8 cellular contexts compared by ENCODE assay signal in the genomic region with DNA sequence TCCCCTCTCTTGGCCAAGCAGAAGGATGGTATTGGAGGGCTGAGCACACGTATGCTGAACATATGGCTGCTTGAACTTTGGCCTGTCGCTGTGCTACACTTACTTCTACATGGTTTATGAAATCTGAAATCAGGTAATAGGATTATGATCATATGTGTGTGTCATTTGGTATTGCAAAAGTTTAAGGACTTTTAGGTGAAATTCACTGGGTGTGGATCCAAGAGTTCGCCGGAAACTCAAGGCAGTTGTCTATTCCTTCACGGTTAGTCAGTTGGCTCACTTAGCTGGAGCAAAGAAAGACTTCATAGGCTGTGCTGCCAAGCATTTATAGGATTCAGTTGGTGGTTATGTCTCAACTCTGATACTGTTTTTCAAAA. TPM values are rescaled to one million over a fixed set of nuclear protein-coding genes. Genes with fewer than 3 reads are reported as not detected.
DNase-seq lines count a peak whose midpoint lies in the region; ATAC-seq, FAIRE-seq and TF ChIP-seq lines count a peak whose summit lies in the region.

No MANE protein-coding gene starts in this region.

- H3K9me3 Mint-ChIP-seq in neural crest cell: no peaks in the 10 kb centered on the region

- peak overlapping the region; percentile 88 to 93 for H3K4me2 ChIP-seq in H1 (ENCODE audit: insufficient read depth in 1 of 2, low read depth in 2 of 2, low read length in 2 of 2)

- H2BK5ac ChIP-seq in H1 (ENCODE audit: low read depth, low read length): no peak overlapping the region

- H4K8ac ChIP-seq in H1 (ENCODE audit: extremely low read depth, insufficient read depth, low read length): no peak overlapping the region

- no peak overlapping the region for H3K56ac ChIP-seq in H1 (replicated peaks; ENCODE audit: insufficient read length, low read depth, low read length)

- H3K4ac ChIP-seq in H1 (replicated peaks; ENCODE audit: insufficient read length, low read depth, low read length): no peak overlapping the region

- intact Hi-C loops in left ventricle myocardium superior (cut with micrococcal nuclease): no loop called here

- no peak overlapping the region for H2BK120ac ChIP-seq in H1 (replicated peaks; ENCODE audit: low read depth, low read length)

- no peak overlapping the region for H3K14ac ChIP-seq in H1 (ENCODE audit: insufficient read length)

- no peak overlapping the region for H2BK15ac ChIP-seq in H1 (ENCODE audit: low read length)

- H4K5ac ChIP-seq in H1 (ENCODE audit: insufficient read length, low read depth, low read length): no peak overlapping the region

- H3K23ac ChIP-seq in H1 (ENCODE audit: insufficient read length): no peak overlapping the region

- ATAC-seq in left ventricle myocardium superior (no peak), HG03280 (IDR thresholded peaks at IDR 0.05; ENCODE audit: unreplicated experiment) (no peak), HG03442 (IDR thresholded peaks at IDR 0.05; ENCODE audit: unreplicated experiment) (no peak)

- H2AFZ ChIP-seq in H1 (ENCODE audit: low read length): no peak overlapping the region

- WGBS in H1 (ENCODE audit: extremely low coverage in 1 of 2, insufficient coverage in 1 of 2, insufficient read length in 1 of 2, insufficient replicate concordance in 2 of 2, low coverage in 1 of 2, low lambda C conversion rate in 2 of 2, missing lambda C conversion rate in 1 of 2), 2 experiments: 85% methylated on average over 5 of the region's 5 CpGs; no CpG with 5 or more reads in 1 of the 2 experiments

- H2AK5ac ChIP-seq in H1 (ENCODE audit: low read depth, low read length): no peak overlapping the region

- H4K20me1 ChIP-seq in H1 (replicated peaks in 1 of 2; ENCODE audit: control insufficient read depth in 1 of 2, insufficient read depth in 2 of 2, low read length in 2 of 2): peaks cover 0 to 3% of the 10 kb centered on the region in 2 experiments

- no peak overlapping the region for H2BK20ac ChIP-seq in H1 (ENCODE audit: low read length)

- H3K4me3 ChIP-seq in right atrium auricular region: peak overlapping the region; percentile 75 to 92
- H3K4me3 ChIP-seq in H1 (ENCODE audit: extremely low read depth in 1 of 4, insufficient read depth in 2 of 4, low read depth in 3 of 4, low read length in 4 of 4): peak overlapping the region; percentile 74 to 89 (median 80); a peak in 5 of 8 replicates

- POLR2A ChIA-PET in H1 (lab: Charles Lee; ENCODE audit: partially characterized antibody): interaction anchor here (2.0 kb wide), 1 partner anchor 9 kb away, joined by 6 read pairs; no protein-coding TSS in a partner anchor

- no peak for FAIRE-seq in H1 (lab: Jason Lieb, UNC)

- peaks cover 0 to 23% of the 10 kb centered on the region in 2 experiments; a peak in 2 of 4 replicates for H3K79me2 ChIP-seq in H1 (ENCODE audit: control insufficient read depth in 1 of 2, insufficient read depth in 2 of 2, low read length in 2 of 2)

- no peak for TF ChIP-seq POLR2A in H1 (IDR thresholded peaks at IDR 0.05; ENCODE audit: control extremely low read depth in 1 of 2, low read depth in 2 of 2, low read length in 2 of 2)

- H4K91ac ChIP-seq in H1 (replicated peaks; ENCODE audit: insufficient read length, low read length): no peak overlapping the region

- no peak overlapping the region for H3K27ac Mint-ChIP-seq in neural crest cell (ENCODE audit: unreplicated experiment)

- H3K9me3 ChIP-seq in right atrium auricular region: no peaks in the 10 kb centered on the region
- no peaks in the 10 kb centered on the region for H3K9me3 ChIP-seq in H1 (ENCODE audit: insufficient read depth in 2 of 2, low read depth in 1 of 2, low read length in 1 of 2)

- peaks cover 0 to 42% of the 10 kb centered on the region in 2 donors for H3K4me1 ChIP-seq in right atrium auricular region
- peaks cover 0 to 5% (median under 1%) of the 10 kb centered on the region in 4 experiments; a peak in 1 of 7 replicates for H3K4me1 ChIP-seq in H1 (replicated peaks in 1 of 4; ENCODE audit: control insufficient read depth in 3 of 4, insufficient read depth in 4 of 4, low read length in 3 of 4)

- H3K27me3 ChIP-seq in right atrium auricular region (no peaks in the 10 kb centered on the region), H1 (replicated peaks in 1 of 4; ENCODE audit: control insufficient read depth in 3 of 4, extremely low read depth in 1 of 4, insufficient read depth in 3 of 4, low read length in 3 of 4) (peaks cover 0 to 4% (median 0%) of the 10 kb centered on the region in 4 experiments; a peak in 1 of 7 replicates)

- H3K27me3 Mint-ChIP-seq in neural crest cell (ENCODE audit: low read depth): no peaks in the 10 kb centered on the region

- TF ChIP-seq CTCF in right atrium auricular region (IDR thresholded peaks at IDR 0.05) (no peak), H1 (IDR thresholded peaks at IDR 0.05; ENCODE audit: control extremely low read depth in 1 of 3, insufficient read depth in 1 of 3, low read depth in 1 of 3, low read length in 3 of 3) (no peak), neural crest cell (conservative IDR thresholded peaks at IDR 0.05) (no peak)

- no peak for TF ChIP-seq EP300 in H1 (IDR thresholded peaks at IDR 0.05; ENCODE audit: borderline replicate concordance in 1 of 2, low read depth in 2 of 2, low read length in 2 of 2)

- no peaks in the 10 kb centered on the region; the same call in none of the 2 replicates for H3K79me1 ChIP-seq in H1 (ENCODE audit: low read depth, low read length)

- H3K27ac ChIP-seq in right atrium auricular region: peak overlapping the region; percentile 93 to 98
- H3K27ac ChIP-seq in H1 (ENCODE audit: low read depth, low read length): no peak overlapping the region

- no peak for DNase-seq in right atrium auricular region (ENCODE audit: low spot score)
- DNase-seq in left ventricle myocardium superior: no peak
- peak; percentile 87 for DNase-seq in RKO (ENCODE audit: low spot score)
- DNase-seq in H1 (ENCODE audit: low read depth in 1 of 2, low spot score in 2 of 2): no peak
- DNase-seq in neural crest cell (ENCODE audit: low read depth, low spot score): no peak
- no peak for DNase-seq in NCI-H2081 (lab: John Stamatoyannopoulos, UW)

- peak overlapping the region; percentile 89 for H3K4me3 Mint-ChIP-seq in neural crest cell

- no peak for TF ChIP-seq RAD21 in H1 (IDR thresholded peaks at IDR 0.05 in 1 of 2, conservative IDR thresholded peaks at IDR 0.05 in 1 of 2; ENCODE audit: low read depth in 2 of 2, low read length in 2 of 2)

- H3K4me1 Mint-ChIP-seq in neural crest cell: peaks cover 24% of the 10 kb centered on the region

- H3K9ac ChIP-seq in H1 (replicated peaks in 1 of 4; ENCODE audit: extremely low read depth in 1 of 4, low read depth in 3 of 4, low read length in 3 of 4): peak overlapping the region in 1 of 4 experiments; percentile 28; a peak in 1 of 7 replicates

- no peak overlapping the region for H3K18ac ChIP-seq in H1 (ENCODE audit: extremely low read depth, low read length)

- peaks cover 3% of the 10 kb centered on the region for H3K36me3 Mint-ChIP-seq in neural crest cell (ENCODE audit: low read depth)

- H2BK12ac ChIP-seq in H1 (ENCODE audit: low read depth, low read length): no peak overlapping the region

- H3K36me3 ChIP-seq in right atrium auricular region (peaks cover 13% of the 10 kb centered on the region), H1 (ENCODE audit: control insufficient read depth in 2 of 4, insufficient read depth in 4 of 4, low read length in 3 of 4) (no peaks in the 10 kb centered on the region)

- CTCF ChIA-PET in H1 (lab: Charles Lee; ENCODE audit: partially characterized antibody): no interaction called here

- H3K23me2 ChIP-seq in H1 (ENCODE audit: low read depth, low read length): peaks cover 5% of the 10 kb centered on the region; the same call in 1 of the 2 replicates

TF ChIP-seq in H1, 55 proteins besides CTCF, POLR2A, EP300 and RAD21 (continues in another document):
- TF ChIP-seq ATF3 (IDR thresholded peaks at IDR 0.05; ENCODE audit: insufficient read depth, low read depth, low read length) (no peak), RFX5 (IDR thresholded peaks at IDR 0.05; ENCODE audit: borderline replicate concordance, low read depth, low read length) (no peak), NRF1 (IDR thresholded peaks at IDR 0.05; ENCODE audit: low read depth, low read length) (no peak), KDM4A (IDR thresholded peaks at IDR 0.05; ENCODE audit: low read depth, low read length, severe bottlenecking) (no peak), JUND (IDR thresholded peaks at IDR 0.05; ENCODE audit: low read length) (no peak), TCF12 (IDR thresholded peaks at IDR 0.05; ENCODE audit: low read depth, low read length) (no peak), BRCA1 (IDR thresholded peaks at IDR 0.05; ENCODE audit: low read depth, low read length) (no peak), SAP30 (IDR thresholded peaks at IDR 0.05; ENCODE audit: insufficient read depth, insufficient replicate concordance, low read length) (no peak), CBX8 (IDR thresholded peaks at IDR 0.05; ENCODE audit: borderline replicate concordance, low read depth, low read length) (no peak), PHF8 (conservative IDR thresholded peaks at IDR 0.05; ENCODE audit: low read depth, low read length) (no peak)

RNA-seq across cellular contexts. Expression of gene UAP1, which starts 0.9 kb away (rescaled TPM):
- total RNA-seq in right atrium auricular region: 10 to 100 TPM; 37.5 to 53.1 TPM
- 30.7 TPM for total RNA-seq in left ventricle myocardium superior
- total RNA-seq in H1 (2021; fragmentation: NEBNext Ultra II Directional; extraction: Animal tissue kit (Norgen Biotek cat#: 25700)): 30.2 and 32.9 TPM in 2 replicates
- polyA plus RNA-seq in H1 (2011; rRNA removed): 5.1 and 9.4 TPM in 2 replicates
- 12.2 TPM for polyA plus RNA-seq in H1 (2011; cell fraction: cytosol; rRNA removed)
- polyA plus RNA-seq in H1 (2011; cell fraction: nucleus; rRNA removed): 5.2 TPM
- polyA plus RNA-seq in H1 (2012, experiment 1 of 2): 16.8 to 26.0 TPM (median 19.3 TPM) in 4 replicates
- polyA plus RNA-seq in H1 (2012, experiment 2 of 2): 2.4 TPM
- polyA plus RNA-seq in H1 (2013, experiment 1 of 2): 16.5 TPM
- 16.9 TPM for polyA plus RNA-seq in H1 (2013, experiment 2 of 2)
- 14.1 and 18.0 TPM in 2 replicates for polyA minus RNA-seq in H1 (2011; rRNA and poly(A)+ RNA removed)
- polyA minus RNA-seq in H1 (2011; cell fraction: cytosol; rRNA and poly(A)+ RNA removed): 9.5 TPM
- polyA minus RNA-seq in H1 (2011; cell fraction: nucleus; rRNA and poly(A)+ RNA removed): 14.3 TPM
- total RNA-seq in neural crest cell: 34.1 and 38.6 TPM in 2 replicates
